Comparison of ENCODE assay signal across 21 cellular contexts in the genomic region with DNA sequence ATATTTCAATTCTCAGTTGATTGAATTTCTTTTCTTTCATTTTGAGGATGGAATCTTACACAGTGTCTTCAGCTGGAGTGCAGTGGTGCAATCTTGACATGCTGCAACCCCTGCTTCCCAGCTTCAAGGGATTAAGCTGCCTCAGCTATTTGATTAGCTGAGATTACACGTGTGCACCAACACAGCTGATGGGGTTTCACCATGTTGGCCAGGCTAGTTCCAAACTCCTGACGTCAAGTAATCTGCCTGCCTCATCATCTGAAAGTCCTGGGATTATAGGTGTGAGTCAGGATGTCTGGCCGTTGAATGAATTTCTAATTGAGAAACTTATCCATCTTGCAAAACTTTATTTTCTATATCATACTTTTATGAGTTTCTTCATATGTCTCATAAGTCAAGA. TPM values are rescaled to one million over a fixed set of nuclear protein-coding genes. Genes with fewer than 3 reads are reported as not detected.
"Had no signal": no experiment of that assay in that cellular context is flagged by ENCODE, and none has a peak within 500 bp of the region (broad histone marks: within the 10 kb centered on the region; RNA-seq: fewer than 3 reads in every experiment).

No MANE protein-coding gene starts in this region.

RNA-seq across cellular contexts. Expression of a gene that starts 28.0 kb away (rescaled TPM):
- total RNA-seq: activated naive CD4-positive, alpha-beta T cell treated with anti-CD3 and anti-CD28 coated beads for 36 hours; activated naive CD4-positive, alpha-beta T cell treated with anti-CD3 and anti-CD28 coated beads, Interleukin-2, amount 50 U/mL, for 72 hours; activated naive CD8-positive, alpha-beta T cell treated with anti-CD3 and anti-CD28 coated beads for 36 hours; activated naive CD8-positive, alpha-beta T cell treated with anti-CD3 and anti-CD28 coated beads, Interleukin-2, amount 10 ng/mL, durations not matched to agents 7 days and 5 days; activated T-cell treated with anti-CD3 and anti-CD28 coated beads, Interleukin-2, amount 50 U/mL, for 4 hours; activated T-cell treated with anti-CD3 and anti-CD28 coated beads, Interleukin-2, amount 50 U/mL, for 72 hours; activated T-helper 1 cell treated with anti-CD3 and anti-CD28 coated beads, Interleukin-12 subunit alpha, Interleukin-12 subunit beta, Interleukin-2, Interleukin-4 antibody, amounts not matched to agents 30 ng/mL and 10 ng/mL and 1 ng/mL, durations not matched to agents 14 hours and 24 hours and 36 hours; activated T-helper 17 cell treated with anti-CD3 and anti-CD28 coated beads, Interleukin-2, amount 50 U/mL, for 72 hours; activated T-helper 2 cell treated with anti-CD3 and anti-CD28 coated beads, Interferon-gamma antibody, Interleukin-2, Interleukin-4, amounts not matched to agents 10 μg/mL and 5 μg/mL and 100 μg/mL, durations not matched to agents 14 hours and 24 hours and 36 hours; adrenal gland; aorta; ascending aorta; astrocyte; body of pancreas; breast epithelium; bronchial epithelial cell; cardiac muscle cell; cardiac septum; cerebellum; chondrocyte had no signal
- polyA plus RNA-seq: adipose tissue, adrenal gland, aorta, cardiac muscle cell had no signal
